ENCODE assay signal across 16 cellular contexts in the genomic region with DNA sequence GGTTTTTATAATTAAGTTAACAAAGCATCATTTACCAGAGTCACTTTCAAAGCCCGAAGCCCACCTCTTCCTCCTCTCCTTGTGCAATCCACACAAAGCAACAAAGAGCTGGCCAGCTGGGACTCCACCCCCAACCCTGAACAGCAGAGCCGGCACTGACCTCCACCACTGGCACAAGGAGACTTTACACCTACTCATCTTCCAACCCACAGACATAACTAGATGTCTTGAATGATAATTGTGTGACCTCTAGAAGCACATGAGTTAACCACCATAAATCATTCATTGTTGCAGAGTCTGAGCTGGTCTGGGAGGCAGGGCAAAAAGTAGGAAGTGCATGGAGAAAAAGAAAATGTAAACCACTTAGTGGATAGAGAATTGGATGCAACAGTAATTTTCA.
A peak's percentile ranks its signal among the peaks of the same experiment; 100 is the strongest.
DNase-seq lines count a peak whose midpoint lies in the region; ATAC-seq, FAIRE-seq and TF ChIP-seq lines count a peak whose summit lies in the region.
"Had no signal": no experiment of that assay in that cellular context is flagged by ENCODE, and none has a peak within 500 bp of the region (broad histone marks: within the 10 kb centered on the region; RNA-seq: fewer than 3 reads in every experiment).

No MANE protein-coding gene starts in this region.

- 42 to 53% (median 43%) methylated on average over 2 of the region's 2 CpGs for WGBS in spleen, 5 donors

- no peaks in the 10 kb centered on the region for H3K9me3 ChIP-seq in cardiac muscle cell (ENCODE audit: low read depth)
- H3K9me3 ChIP-seq in spleen: no peaks in the 10 kb centered on the region
- H3K9me3 ChIP-seq: body of pancreas had no signal

- H3K4me1 ChIP-seq in cardiac muscle cell (ENCODE audit: low read depth) (peaks cover 15% of the 10 kb centered on the region), spleen (no peaks in the 10 kb centered on the region)
- H3K4me1 ChIP-seq: body of pancreas had no signal

- DNase-seq in cardiac muscle cell (ENCODE audit: low read depth in 1 of 2, low spot score in 1 of 2) (no peak), Right ventricle myocardium inferior (ENCODE audit: missing footprints) (no peak), astrocyte of the hippocampus (ENCODE audit: low read depth, low spot score) (peak; percentile 23), left kidney (ENCODE audit: low read depth, low spot score) (peak; percentile 56), urothelium cell line (ENCODE audit: low spot score) (peak; percentile 16), dedifferentiated amniotic fluid mesenchymal stem cell (ENCODE audit: extremely low spot score) (no peak), spleen (no peak)
- DNase-seq: activated gamma-delta T cell treated with Interleukin-2 at 50 U/mL for 16 hours, body of pancreas, immature natural killer cell, Kasumi-1, PC-3, SW 1271, WERI-Rb-1 had no signal

- FAIRE-seq in urothelium cell line (lab: Jason Lieb, UNC): no peak

- H3K27ac ChIP-seq in cardiac muscle cell (peak overlapping the region; percentile 0), spleen (no peak overlapping the region)
- H3K27ac ChIP-seq: body of pancreas, HL-60, WERI-Rb-1 had no signal

- H3K4me3 ChIP-seq in cardiac muscle cell: no peak overlapping the region
- no peak overlapping the region for H3K4me3 ChIP-seq in spleen
- H3K4me3 ChIP-seq: body of pancreas had no signal

- H3K36me3 ChIP-seq in cardiac muscle cell (no peaks in the 10 kb centered on the region), spleen (no peaks in the 10 kb centered on the region)
- H3K36me3 ChIP-seq: WERI-Rb-1 had no signal

- intact Hi-C loops in Right ventricle myocardium inferior (cut with DNase I) (no loop called here), spleen (cut with DNase I; ENCODE audit: low total_unique reads) (no loop called here)

- ATAC-seq in Right ventricle myocardium inferior (no peak), HG03175 (IDR thresholded peaks at IDR 0.05; ENCODE audit: unreplicated experiment) (no peak)
- ATAC-seq: body of pancreas, PC-3 had no signal

- TF ChIP-seq POLR2A in spleen (IDR thresholded peaks at IDR 0.05): no peak

- no peak for TF ChIP-seq CTCF in cardiac muscle cell (IDR thresholded peaks at IDR 0.05; ENCODE audit: low read depth, low read length)
- no peak for TF ChIP-seq CTCF in spleen (IDR thresholded peaks at IDR 0.05 in 8 of 11, conservative IDR thresholded peaks at IDR 0.05 in 3 of 11)

- H3K27me3 ChIP-seq in cardiac muscle cell: no peaks in the 10 kb centered on the region
- H3K27me3 ChIP-seq in spleen (replicated peaks in 1 of 7): no peaks in the 10 kb centered on the region
- H3K27me3 ChIP-seq: body of pancreas had no signal

Comparison
In these comparisons a context has a peak if more than half of its experiments do, and no peak if none do; other contexts are left out.
1. DNase-seq: peak in astrocyte of the hippocampus (single experiment), left kidney (single experiment) and urothelium cell line (single experiment); none in cardiac muscle cell (0 of 2), Right ventricle myocardium inferior (single experiment), dedifferentiated amniotic fluid mesenchymal stem cell (single experiment) and spleen (single experiment).